Comparison of ENCODE assay signal across 19 cellular contexts in genomic region chr2:120597595-120598193, GRCh38.
DNase-seq lines count a peak whose midpoint lies in the region; ATAC-seq, FAIRE-seq and TF ChIP-seq lines count a peak whose summit lies in the region.
"Had no signal": no experiment of that assay in that cellular context is flagged by ENCODE, and none has a peak within 500 bp of the region (broad histone marks: within the 10 kb centered on the region; RNA-seq: fewer than 3 reads in every experiment).

No MANE protein-coding gene starts in this region.

- peaks cover 5% of the 10 kb centered on the region; the same call in 1 of the 2 replicates for H4K20me1 ChIP-seq in HepG2 (ENCODE audit: insufficient read depth, low read length)

- TF ChIP-seq POLR2A in body of pancreas (IDR thresholded peaks at IDR 0.05) (no peak), HepG2 (IDR thresholded peaks at IDR 0.05; ENCODE audit: insufficient read depth in 1 of 2, low read depth in 2 of 2, low read length in 2 of 2) (no peak), stomach (IDR thresholded peaks at IDR 0.05) (no peak)

- POLR2A ChIA-PET in HepG2 (lab: Yijun Ruan, JAX), result interaction anchor here (1.2 kb wide), 1 partner anchor 45 kb away, joined by 4 read pairs; no protein-coding TSS in a partner anchor

- H3K4me1 Mint-ChIP-seq in activated T-cell treated with anti-CD3 and anti-CD28 coated beads, Interleukin-2, amount 50 U/mL, for 4 hours (ENCODE audit: low read depth), result no peaks in the 10 kb centered on the region
- H3K4me1 Mint-ChIP-seq: activated CD4-positive, alpha-beta T cell treated with anti-CD3 and anti-CD28 coated beads for 36 hours; activated naive CD8-positive, alpha-beta T cell treated with anti-CD3 and anti-CD28 coated beads, Interleukin-2, amount 50 U/mL, for 24 hours had no signal

- no peak overlapping the region for H3K9ac ChIP-seq in HepG2 (ENCODE audit: insufficient read depth, low read depth, low read length)

- no peak for TF ChIP-seq CTCF in body of pancreas (IDR thresholded peaks at IDR 0.05)
- no peak for TF ChIP-seq CTCF in HepG2 (CRISPR knock-in tag; IDR thresholded peaks at IDR 0.05)
- TF ChIP-seq CTCF in stomach (IDR thresholded peaks at IDR 0.05), result no peak

- no peak overlapping the region for H2AFZ ChIP-seq in HepG2 (ENCODE audit: low read length)

- CTCF ChIA-PET in HepG2 (lab: Yijun Ruan, JAX; ENCODE audit: low intra/inter-chr PET ratio, low total read pairs), result no interaction called here

- H3K27me3 ChIP-seq in body of pancreas (no peaks in the 10 kb centered on the region), HepG2 (ENCODE audit: control insufficient read depth in 1 of 2, insufficient read depth in 2 of 2, low read length in 2 of 2) (peaks cover 10 to 88% of the 10 kb centered on the region in 2 experiments), stomach (no peaks in the 10 kb centered on the region)
- H3K27me3 ChIP-seq: BE2C, colonic mucosa had no signal

- H3K4me1 ChIP-seq in body of pancreas (peaks cover 22% of the 10 kb centered on the region), HepG2 (ENCODE audit: insufficient read depth, low read length) (peaks cover 13% of the 10 kb centered on the region; the same call in 1 of the 2 replicates), stomach (peaks cover 0 to 11% (median 5%) of the 10 kb centered on the region in 4 donors)
- H3K4me1 ChIP-seq: BE2C, colonic mucosa had no signal

- H3K4me3 Mint-ChIP-seq in activated T-cell treated with anti-CD3 and anti-CD28 coated beads, Interleukin-2, amount 50 U/mL, for 4 hours, result no peak overlapping the region
- H3K4me3 Mint-ChIP-seq: activated CD4-positive, alpha-beta T cell treated with anti-CD3 and anti-CD28 coated beads for 36 hours; activated naive CD8-positive, alpha-beta T cell treated with anti-CD3 and anti-CD28 coated beads, Interleukin-2, amount 50 U/mL, for 24 hours; activated T-cell treated with anti-CD3 and anti-CD28 coated beads, Interleukin-2, amount 50 U/mL, for 24 hours; T-helper 2 cell treated with Interferon-gamma antibody and Interleukin-4, amounts not matched to agents 5 μg/mL and 100 μg/mL, for 36 hours had no signal

- BruUV-seq in HepG2 (replicated peaks; lab: Mats Ljungman, UMichigan), result no TSS peak

- no peaks in the 10 kb centered on the region for H3K9me3 ChIP-seq in body of pancreas
- H3K9me3 ChIP-seq in HepG2 (ENCODE audit: low read length), result no peaks in the 10 kb centered on the region
- no peaks in the 10 kb centered on the region for H3K9me3 ChIP-seq in stomach
- H3K9me3 ChIP-seq: BE2C, colonic mucosa had no signal

- H3K4me3 ChIP-seq in body of pancreas, result no peak overlapping the region
- no peak overlapping the region for H3K4me3 ChIP-seq in HepG2 (replicated peaks in 1 of 3; ENCODE audit: insufficient read depth in 1 of 3, low read depth in 2 of 3, low read length in 3 of 3)
- H3K4me3 ChIP-seq in stomach, result no peak overlapping the region
- H3K4me3 ChIP-seq: colonic mucosa had no signal

- DNase-seq in MV-4-11 (lab: John Stamatoyannopoulos, UW), result peak; percentile 51
- no peak for DNase-seq in body of pancreas
- no peak for DNase-seq in HepG2 (ENCODE audit: low spot score)
- no peak for DNase-seq in stomach
- DNase-seq in activated CD8-positive, alpha-beta memory T cell treated with anti-CD3 and anti-CD28 coated beads, Interleukin-2, amount 50 U/mL, for 48 hours, result no peak
- DNase-seq in activated T-cell treated with anti-CD3 and anti-CD28 coated beads, Interleukin-2, amount 50 U/mL, for 4 hours, result no peak
- no peak for DNase-seq in NCI-H1436 treated with DMSO at 0.1 percent for 48 hours (lab: John Stamatoyannopoulos, UW)
- DNase-seq: activated CD4-positive, alpha-beta T cell treated with anti-CD3 and anti-CD28 coated beads for 36 hours; activated naive CD8-positive, alpha-beta T cell treated with anti-CD3 and anti-CD28 coated beads, Interleukin-2, amount 50 U/mL, for 24 hours; activated T-cell treated with anti-CD3 and anti-CD28 coated beads, Interleukin-2, amount 50 U/mL, for 24 hours; BE2C; colonic mucosa; DMS 273 treated with DMSO at 0.1 percent for 48 hours; NCI-H2081; stimulated activated CD4-positive, alpha-beta T cell treated with anti-CD3 and anti-CD28 coated beads, Interleukin-2, amount 100 ng/mL, for 48 hours had no signal

- no peak for FAIRE-seq in HepG2 (lab: Jason Lieb, UNC)
- FAIRE-seq: GM18507, HTR-8/SVneo had no signal

- peaks cover 2% of the 10 kb centered on the region for H3K27me3 Mint-ChIP-seq in activated T-cell treated with anti-CD3 and anti-CD28 coated beads, Interleukin-2, amount 50 U/mL, for 4 hours (ENCODE audit: low read depth)
- H3K27me3 Mint-ChIP-seq: activated CD4-positive, alpha-beta T cell treated with anti-CD3 and anti-CD28 coated beads for 36 hours; activated naive CD8-positive, alpha-beta T cell treated with anti-CD3 and anti-CD28 coated beads, Interleukin-2, amount 50 U/mL, for 24 hours had no signal

- H3K9me3 Mint-ChIP-seq in activated T-cell treated with anti-CD3 and anti-CD28 coated beads, Interleukin-2, amount 50 U/mL, for 4 hours, result no peaks in the 10 kb centered on the region
- H3K9me3 Mint-ChIP-seq: activated naive CD8-positive, alpha-beta T cell treated with anti-CD3 and anti-CD28 coated beads, Interleukin-2, amount 50 U/mL, for 24 hours; activated T-cell treated with anti-CD3 and anti-CD28 coated beads, Interleukin-2, amount 50 U/mL, for 24 hours; T-helper 2 cell treated with Interferon-gamma antibody and Interleukin-4, amounts not matched to agents 5 μg/mL and 100 μg/mL, for 36 hours had no signal

- H3K27ac ChIP-seq in body of pancreas, result peak overlapping the region in 3 of 4 donors; percentile 18 to 43 (median 34)
- no peak overlapping the region for H3K27ac ChIP-seq in HepG2 (ENCODE audit: extremely low read length, insufficient read depth, low read length)
- H3K27ac ChIP-seq in stomach, result peak overlapping the region in 3 of 5 donors; percentile 19 to 33 (median 28)
- H3K27ac ChIP-seq: colonic mucosa had no signal

- no peaks in the 10 kb centered on the region for H3K36me3 Mint-ChIP-seq in activated T-cell treated with anti-CD3 and anti-CD28 coated beads, Interleukin-2, amount 50 U/mL, for 4 hours (ENCODE audit: insufficient read depth)

- 79 to 85% methylated on average over 18 to 19 of the region's 19 CpGs for WGBS in body of pancreas, 2 donors
- 48% methylated on average over 18 of the region's 19 CpGs for WGBS in HepG2 (ENCODE audit: low lambda C conversion rate)
- WGBS in stomach, 5 donors, result 87 to 92% (median 91%) methylated on average over 19 of the region's 19 CpGs

- TF ChIP-seq RAD21 in HepG2 (CRISPR knock-in tag; IDR thresholded peaks at IDR 0.05), result no peak

- intact Hi-C loops in body of pancreas (cut with DNase I) (loop anchor here (10.0 kb wide), 1 partner anchor 477 kb away; no protein-coding TSS in a partner anchor), HepG2 (cut with micrococcal nuclease; ENCODE audit: unreplicated experiment) (no loop called here), stomach (cut with DNase I; ENCODE audit: low total_unique reads) (no loop called here)

- in situ Hi-C loops in HepG2 (cut with HindIII; ENCODE audit: extremely low pct_ligation_motif_present, low pct_unique_long_range_greater_than_20kb), result no loop called here

- H3K36me3 ChIP-seq in body of pancreas (replicated peaks in 1 of 2; ENCODE audit: insufficient read depth in 1 of 2, low read depth in 2 of 2) (no peaks in the 10 kb centered on the region), HepG2 (replicated peaks in 1 of 2; ENCODE audit: control insufficient read depth in 1 of 2, insufficient read depth in 2 of 2, low read length in 2 of 2) (no peaks in the 10 kb centered on the region), stomach (no peaks in the 10 kb centered on the region)
- H3K36me3 ChIP-seq: BE2C, colonic mucosa had no signal

- ATAC-seq in body of pancreas (no peak), HepG2 (peak; percentile 20; the same call in 1 of the 3 replicates), HG02938 (IDR thresholded peaks at IDR 0.05; ENCODE audit: unreplicated experiment) (no peak)
- ATAC-seq in activated T-cell treated with anti-CD3 and anti-CD28 coated beads, Interleukin-2, amount 50 U/mL, for 4 hours, result no peak
- ATAC-seq: activated CD4-positive, alpha-beta T cell treated with anti-CD3 and anti-CD28 coated beads for 36 hours; activated naive CD8-positive, alpha-beta T cell treated with anti-CD3 and anti-CD28 coated beads, Interleukin-2, amount 50 U/mL, for 24 hours had no signal

- H3K79me2 ChIP-seq in HepG2 (ENCODE audit: insufficient read depth, low read length), result no peaks in the 10 kb centered on the region

- no peak overlapping the region for H3K4me2 ChIP-seq in HepG2 (ENCODE audit: low read depth, low read length)

- TF ChIP-seq EP300 in HepG2 (IDR thresholded peaks at IDR 0.05; ENCODE audit: low read depth in 2 of 2, low read length in 2 of 2) (no peak), HepG2 (CRISPR knock-in tag; IDR thresholded peaks at IDR 0.05; ENCODE audit: borderline replicate concordance) (no peak), stomach (IDR thresholded peaks at IDR 0.05) (no peak)

TF ChIP-seq in HepG2, 621 proteins besides CTCF, POLR2A, EP300 and RAD21:
- TF ChIP-seq GATA4 (IDR thresholded peaks at IDR 0.05; ENCODE audit: borderline replicate concordance, low read depth), result no peak
- TF ChIP-seq NR2F2 (IDR thresholded peaks at IDR 0.05; ENCODE audit: borderline replicate concordance, low read depth), result no peak
- TF ChIP-seq RBAK (CRISPR knock-in tag; IDR thresholded peaks at IDR 0.05), result no peak
- no peak for TF ChIP-seq ETV6 (CRISPR knock-in tag; conservative IDR thresholded peaks at IDR 0.05)
- peak; percentile 55; the same call in 1 of the 2 replicates for TF ChIP-seq EZH2 (conservative IDR thresholded peaks at IDR 0.05; ENCODE audit: low read depth, low read length)
- no peak for TF ChIP-seq KDM3A (CRISPR knock-in tag; IDR thresholded peaks at IDR 0.05; ENCODE audit: low read depth)
- no peak for TF ChIP-seq KAT8 (CRISPR knock-in tag; IDR thresholded peaks at IDR 0.05)
